In genomic region chr11:46616551-46617450, GRCh38 we compare ENCODE assay signal across 1 cellular context.
TF ChIP-seq lines count a peak whose summit lies in the region.

Gene HARBI1, minus strand, starts transcription at chr11:46617227. Its CDS starts 990 bp downstream, at chr11:46616237.

TF ChIP-seq in K562, 482 proteins besides CTCF, POLR2A, EP300 and RAD21 (continued from another document and continues in another):
- no peak for TF ChIP-seq MITF (IDR thresholded peaks at IDR 0.05)
- no peak for TF ChIP-seq PRPF4 (IDR thresholded peaks at IDR 0.05; ENCODE audit: insufficient read depth, low read depth, low read length, poor library complexity, severe bottlenecking)
- no peak for TF ChIP-seq ELK3 (CRISPR knock-in tag; IDR thresholded peaks at IDR 0.05)
- TF ChIP-seq ZNF668 (CRISPR knock-in tag; IDR thresholded peaks at IDR 0.05) = no peak
- 0 out of 2 replicates have a peak, but pooled peaks have one; percentile 91 for TF ChIP-seq NFRKB (IDR thresholded peaks at IDR 0.05; ENCODE audit: low read depth)
- TF ChIP-seq ZNF311 (CRISPR knock-in tag; IDR thresholded peaks at IDR 0.05) = no peak
- no peak for TF ChIP-seq GTF2F1 (IDR thresholded peaks at IDR 0.05; ENCODE audit: low read depth, low read length)
- no peak for TF ChIP-seq ESRRA (IDR thresholded peaks at IDR 0.05; ENCODE audit: borderline replicate concordance, low read depth)
- peak; percentile 69 for TF ChIP-seq ZBTB12 (CRISPR knock-in tag; IDR thresholded peaks at IDR 0.05)
- no peak for TF ChIP-seq MED1 (CRISPR knock-in tag; IDR thresholded peaks at IDR 0.05; ENCODE audit: borderline replicate concordance)
- TF ChIP-seq ZFX (CRISPR knock-in tag; IDR thresholded peaks at IDR 0.05) = peak; percentile 69
- no peak for TF ChIP-seq SAFB2 (IDR thresholded peaks at IDR 0.05; ENCODE audit: borderline replicate concordance, low read depth, low read length, severe bottlenecking)
- no peak for TF ChIP-seq ZNF263 (CRISPR knock-in tag; IDR thresholded peaks at IDR 0.05; ENCODE audit: borderline replicate concordance)
- TF ChIP-seq TCFL5 (CRISPR knock-in tag; conservative IDR thresholded peaks at IDR 0.05) = no peak
- no peak for TF ChIP-seq NUFIP1 (IDR thresholded peaks at IDR 0.05; ENCODE audit: partially characterized antibody)
- TF ChIP-seq KDM2B (CRISPR knock-in tag; IDR thresholded peaks at IDR 0.05) = no peak
- no peak for TF ChIP-seq STAG1 (CRISPR knock-in tag; IDR thresholded peaks at IDR 0.05; ENCODE audit: borderline replicate concordance)
- no peak for TF ChIP-seq USF2 (CRISPR knock-in tag; IDR thresholded peaks at IDR 0.05)
- TF ChIP-seq ZNF76 (CRISPR knock-in tag; IDR thresholded peaks at IDR 0.05; ENCODE audit: borderline replicate concordance) = no peak
- TF ChIP-seq ZNF740 (CRISPR knock-in tag; IDR thresholded peaks at IDR 0.05) = peak; percentile 97
- TF ChIP-seq ZNF740 (tag; IDR thresholded peaks at IDR 0.05) = no peak
- TF ChIP-seq THAP12 (CRISPR knock-in tag; IDR thresholded peaks at IDR 0.05) = no peak; the same call in 1 of the 2 replicates
- TF ChIP-seq ZNF165 (CRISPR knock-in tag; IDR thresholded peaks at IDR 0.05; ENCODE audit: borderline replicate concordance) = no peak
- no peak for TF ChIP-seq MCM2 (IDR thresholded peaks at IDR 0.05; ENCODE audit: low read depth)
- peak; percentile 95 for TF ChIP-seq CXXC5 (CRISPR knock-in tag; IDR thresholded peaks at IDR 0.05)
- peak; percentile 49 for TF ChIP-seq ATF3 (IDR thresholded peaks at IDR 0.05)
- no peak for TF ChIP-seq ATF3 (CRISPR knock-in tag; conservative IDR thresholded peaks at IDR 0.05)
- TF ChIP-seq SNIP1 (IDR thresholded peaks at IDR 0.05; ENCODE audit: low read depth) = no peak
- TF ChIP-seq MIER1 (IDR thresholded peaks at IDR 0.05; ENCODE audit: low read depth) = no peak; the same call in 1 of the 2 replicates
- TF ChIP-seq RNF219 (CRISPR knock-in tag; IDR thresholded peaks at IDR 0.05) = no peak
- TF ChIP-seq GTF3C2 (IDR thresholded peaks at IDR 0.05; ENCODE audit: borderline replicate concordance, extremely low read depth, insufficient read length) = no peak
- no peak for TF ChIP-seq MAFF (IDR thresholded peaks at IDR 0.05; ENCODE audit: low read length)
- no peak for TF ChIP-seq FOXJ3 (CRISPR knock-in tag; IDR thresholded peaks at IDR 0.05)
- TF ChIP-seq IFI16 (CRISPR knock-in tag; IDR thresholded peaks at IDR 0.05) = no peak
- no peak for TF ChIP-seq ZNF239 (CRISPR knock-in tag; IDR thresholded peaks at IDR 0.05)
- TF ChIP-seq ARID1B (IDR thresholded peaks at IDR 0.05) = no peak
- peak; percentile 84; the same call in 1 of the 2 replicates for TF ChIP-seq ELF1 (tag; IDR thresholded peaks at IDR 0.05)
- TF ChIP-seq RB1 (IDR thresholded peaks at IDR 0.05; ENCODE audit: low read depth) = peak; percentile 87
- no peak for TF ChIP-seq ZFP30 (CRISPR knock-in tag; IDR thresholded peaks at IDR 0.05; ENCODE audit: borderline replicate concordance)
- TF ChIP-seq GATA2 (CRISPR knock-in tag; IDR thresholded peaks at IDR 0.05) = no peak
- no peak for TF ChIP-seq TAF7 (tag; IDR thresholded peaks at IDR 0.05)
- peak; percentile 59; the same call in 1 of the 2 replicates for TF ChIP-seq AFF4 (CRISPR knock-in tag; IDR thresholded peaks at IDR 0.05)
- no peak for TF ChIP-seq TCF7L2 (IDR thresholded peaks at IDR 0.05; ENCODE audit: low read depth, low read length)
- TF ChIP-seq DIDO1 (tag; IDR thresholded peaks at IDR 0.05; ENCODE audit: low read depth) = peak; percentile 76; the same call in 1 of the 2 replicates
- TF ChIP-seq JUN (IDR thresholded peaks at IDR 0.05; ENCODE audit: borderline replicate concordance, low read depth, low read length) = no peak
- TF ChIP-seq JUN (CRISPR knock-in tag; IDR thresholded peaks at IDR 0.05; ENCODE audit: borderline replicate concordance) = no peak
- no peak for TF ChIP-seq SMARCC2 (IDR thresholded peaks at IDR 0.05; ENCODE audit: low read depth)
- no peak for TF ChIP-seq ZKSCAN3 (CRISPR knock-in tag; IDR thresholded peaks at IDR 0.05)
- no peak for TF ChIP-seq E2F4 (CRISPR knock-in tag; IDR thresholded peaks at IDR 0.05; ENCODE audit: low read depth)
